2 cellular contexts compared by ENCODE assay signal in genomic region chr16:46882940-46883307, GRCh38.
TF ChIP-seq lines count a peak whose summit lies in the region.

No MANE protein-coding gene starts in this region.

TF ChIP-seq in SK-N-SH, 30 proteins besides CTCF, POLR2A, EP300 and RAD21 (continued from another document):
- no peak for TF ChIP-seq REST (IDR thresholded peaks at IDR 0.05; ENCODE audit: low read depth, low read length)
- TF ChIP-seq NRF1 (IDR thresholded peaks at IDR 0.05; ENCODE audit: low read depth, low read length), result no peak
- TF ChIP-seq FOSL2 (IDR thresholded peaks at IDR 0.05; ENCODE audit: borderline replicate concordance, low read depth), result no peak

TF ChIP-seq in SK-N-SH treated with all-trans-retinoic acid at 6 μM for 48 hours, 23 proteins besides CTCF, POLR2A, EP300 and RAD21 (continued from another document):
- TF ChIP-seq, protein P1, sequence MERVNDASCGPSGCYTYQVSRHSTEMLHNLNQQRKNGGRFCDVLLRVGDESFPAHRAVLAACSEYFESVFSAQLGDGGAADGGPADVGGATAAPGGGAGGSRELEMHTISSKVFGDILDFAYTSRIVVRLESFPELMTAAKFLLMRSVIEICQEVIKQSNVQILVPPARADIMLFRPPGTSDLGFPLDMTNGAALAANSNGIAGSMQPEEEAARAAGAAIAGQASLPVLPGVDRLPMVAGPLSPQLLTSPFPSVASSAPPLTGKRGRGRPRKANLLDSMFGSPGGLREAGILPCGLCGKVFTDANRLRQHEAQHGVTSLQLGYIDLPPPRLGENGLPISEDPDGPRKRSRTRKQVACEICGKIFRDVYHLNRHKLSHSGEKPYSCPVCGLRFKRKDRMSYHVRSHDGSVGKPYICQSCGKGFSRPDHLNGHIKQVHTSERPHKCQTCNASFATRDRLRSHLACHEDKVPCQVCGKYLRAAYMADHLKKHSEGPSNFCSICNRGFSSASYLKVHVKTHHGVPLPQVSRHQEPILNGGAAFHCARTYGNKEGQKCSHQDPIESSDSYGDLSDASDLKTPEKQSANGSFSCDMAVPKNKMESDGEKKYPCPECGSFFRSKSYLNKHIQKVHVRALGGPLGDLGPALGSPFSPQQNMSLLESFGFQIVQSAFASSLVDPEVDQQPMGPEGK (CRISPR knock-in tag; IDR thresholded peaks at IDR 0.05; ENCODE audit: borderline replicate concordance), result no peak
